Comparison of ENCODE assay signal across 8 cellular contexts in genomic region chr7:97971990-97972943, GRCh38.
DNase-seq lines count a peak whose midpoint lies in the region; ATAC-seq and TF ChIP-seq lines count a peak whose summit lies in the region.

No MANE protein-coding gene starts in this region.

- DNase-seq in AG09319 (ENCODE audit: extremely low read depth, low read depth) (peak; percentile 25), NCI-H2227 (lab: John Stamatoyannopoulos, UW; ENCODE audit: unreplicated experiment) (peak; percentile 84), cerebellar nuclear complex (lab: John Stamatoyannopoulos, UW) (peak; percentile 16 to 22), kidney tubule cell (ENCODE audit: low spot score) (peak; percentile 86)
- DNase-seq in activated CD4-positive, CD25-positive, alpha-beta regulatory T cell treated with anti-CD3 and anti-CD28 coated beads, Interleukin-2, amount 50 U/mL, for 72 hours: peak; percentile 82
- peak; percentile 65 to 79 (median 74) for DNase-seq in stimulated activated CD4-positive, alpha-beta T cell treated with anti-CD3 and anti-CD28 coated beads, Interleukin-1b, Interleukin-23, amount 100 ng/mL, for 24 hours (ENCODE audit: low read depth in 4 of 4, low spot score in 1 of 4)

- peak; percentile 97 for ATAC-seq in GM18870 (IDR thresholded peaks at IDR 0.05; ENCODE audit: unreplicated experiment)
- peak; percentile 98 for ATAC-seq in HG03103 (IDR thresholded peaks at IDR 0.05; ENCODE audit: low read depth, unreplicated experiment)

- TF ChIP-seq CTCF in AG09319 (IDR thresholded peaks at IDR 0.05; ENCODE audit: low read depth, low read length): peak; percentile 50

Comparison
In these comparisons a context has a peak if more than half of its experiments do, and no peak if none do; other contexts are left out.
1. Peak in every context shown above with its lines: DNase-seq and ATAC-seq.
2. DNase-seq: peak in every context shown above with its lines; median percentile 86 in kidney tubule cell; 84 in NCI-H2227; 82 in activated CD4-positive, CD25-positive, alpha-beta regulatory T cell treated with anti-CD3 and anti-CD28 coated beads, Interleukin-2, amount 50 U/mL, for 72 hours; 74 in stimulated activated CD4-positive, alpha-beta T cell treated with anti-CD3 and anti-CD28 coated beads, Interleukin-1b, Interleukin-23, amount 100 ng/mL, for 24 hours; 25 in AG09319; 19 in cerebellar nuclear complex.